Comparison of ENCODE assay signal across 18 cellular contexts in genomic region chr3:122301063-122301462, GRCh38. TPM values are rescaled to one million over a fixed set of nuclear protein-coding genes. Genes with fewer than 3 reads are reported as not detected.
DNase-seq lines count a peak whose midpoint lies in the region; ATAC-seq and TF ChIP-seq lines count a peak whose summit lies in the region.
"Had no signal": no experiment of that assay in that cellular context is flagged by ENCODE, and none has a peak within 500 bp of the region (broad histone marks: within the 10 kb centered on the region; RNA-seq: fewer than 3 reads in every experiment).

No MANE protein-coding gene starts in this region.

- H3K9me3 ChIP-seq in osteoblast (ENCODE audit: low read depth, low read length) (no peaks in the 10 kb centered on the region), suprapubic skin (no peaks in the 10 kb centered on the region)
- H3K9me3 ChIP-seq: prostate gland had no signal

- no peaks in the 10 kb centered on the region for H4K20me1 ChIP-seq in osteoblast (ENCODE audit: insufficient read depth, low read length)

- H3K27ac ChIP-seq in osteoblast (ENCODE audit: low read depth, low read length) (no peak overlapping the region), suprapubic skin (no peak overlapping the region)
- H3K27ac ChIP-seq: coronary artery, prostate gland, thoracic aorta had no signal

- H3K27me3 ChIP-seq in osteoblast (ENCODE audit: insufficient read depth, low read length) (no peaks in the 10 kb centered on the region), suprapubic skin (no peaks in the 10 kb centered on the region)

- intact Hi-C loops in activated CD4-positive, alpha-beta T cell treated with anti-CD3 and anti-CD28 coated beads, Interleukin-2, amount 10 ng/mL, durations not matched to agents 24 days and 14 days (cut with micrococcal nuclease): no loop called here

- DNase-seq in activated CD4-positive, alpha-beta T cell treated with anti-CD3 and anti-CD28 coated beads, Interleukin-2, amount 10 ng/mL, durations not matched to agents 24 days and 14 days: peak; percentile 48
- no peak for DNase-seq in activated CD4-positive, alpha-beta T cell treated with anti-CD3 and anti-CD28 coated beads, Interleukin-2, amount 50 U/mL, for 4 hours
- DNase-seq in osteoblast (ENCODE audit: insufficient read length, low spot score, missing footprints) (peak; percentile 66), anterior cingulate cortex (lab: John Stamatoyannopoulos, UW) (no peak), suprapubic skin (ENCODE audit: low spot score in 2 of 2) (no peak), NCI-H128 (lab: John Stamatoyannopoulos, UW; ENCODE audit: unreplicated experiment) (no peak)
- DNase-seq: activated T-cell treated with anti-CD3 and anti-CD28 coated beads, Interleukin-2, amount 50 U/mL, for 72 hours; amygdala; CD4-positive, CD25-positive, alpha-beta regulatory T cell; NCI-H1417 treated with DMSO at 0.1 percent for 48 hours; NCI-H510A treated with DMSO at 0.1 percent for 48 hours had no signal

- TF ChIP-seq EP300 in suprapubic skin (IDR thresholded peaks at IDR 0.05): no peak

- H2AFZ ChIP-seq in osteoblast (ENCODE audit: low read length): no peak overlapping the region

- H3K4me2 ChIP-seq in osteoblast (ENCODE audit: insufficient read depth, low read length): no peak overlapping the region

- peaks cover 2% of the 10 kb centered on the region for H3K27me3 Mint-ChIP-seq in activated CD4-positive, alpha-beta T cell treated with anti-CD3 and anti-CD28 coated beads, Interleukin-2, amount 10 ng/mL, durations not matched to agents 24 days and 14 days
- H3K27me3 Mint-ChIP-seq: CD4-positive, CD25-positive, alpha-beta regulatory T cell had no signal

- no peak for TF ChIP-seq CTCF in osteoblast (IDR thresholded peaks at IDR 0.05; ENCODE audit: extremely low read depth, low read depth, low read length)
- no peak for TF ChIP-seq CTCF in suprapubic skin (IDR thresholded peaks at IDR 0.05)

- no peak overlapping the region for H3K4me3 Mint-ChIP-seq in activated CD4-positive, alpha-beta T cell treated with anti-CD3 and anti-CD28 coated beads, Interleukin-2, amount 10 ng/mL, durations not matched to agents 24 days and 14 days
- H3K4me3 Mint-ChIP-seq: activated T-cell treated with anti-CD3 and anti-CD28 coated beads, Interleukin-2, amount 50 U/mL, for 72 hours; CD4-positive, CD25-positive, alpha-beta regulatory T cell had no signal

- H3K4me1 ChIP-seq in osteoblast (ENCODE audit: insufficient read depth, low read length): no peaks in the 10 kb centered on the region
- H3K4me1 ChIP-seq in suprapubic skin: peaks cover 4% of the 10 kb centered on the region
- H3K4me1 ChIP-seq: prostate gland had no signal

- H3K4me3 ChIP-seq in osteoblast (ENCODE audit: insufficient read depth, low read length) (no peak overlapping the region), suprapubic skin (no peak overlapping the region)
- H3K4me3 ChIP-seq: coronary artery, prostate gland, thoracic aorta had no signal

- no peak overlapping the region for H3K27ac Mint-ChIP-seq in activated CD4-positive, alpha-beta T cell treated with anti-CD3 and anti-CD28 coated beads, Interleukin-2, amount 10 ng/mL, durations not matched to agents 24 days and 14 days
- H3K27ac Mint-ChIP-seq: activated T-cell treated with anti-CD3 and anti-CD28 coated beads, Interleukin-2, amount 50 U/mL, for 72 hours; CD4-positive, CD25-positive, alpha-beta regulatory T cell had no signal

- H3K4me1 Mint-ChIP-seq in activated CD4-positive, alpha-beta T cell treated with anti-CD3 and anti-CD28 coated beads, Interleukin-2, amount 10 ng/mL, durations not matched to agents 24 days and 14 days: peaks cover 21% of the 10 kb centered on the region

- H3K79me2 ChIP-seq in osteoblast (ENCODE audit: insufficient read depth, low read length): no peaks in the 10 kb centered on the region

- H3K36me3 Mint-ChIP-seq in activated CD4-positive, alpha-beta T cell treated with anti-CD3 and anti-CD28 coated beads, Interleukin-2, amount 10 ng/mL, durations not matched to agents 24 days and 14 days (ENCODE audit: low read depth): peaks cover 2% of the 10 kb centered on the region
- H3K36me3 Mint-ChIP-seq: CD4-positive, CD25-positive, alpha-beta regulatory T cell had no signal

- no peak for TF ChIP-seq POLR2A in suprapubic skin (IDR thresholded peaks at IDR 0.05)

- H3K9me3 Mint-ChIP-seq in activated CD4-positive, alpha-beta T cell treated with anti-CD3 and anti-CD28 coated beads, Interleukin-2, amount 10 ng/mL, durations not matched to agents 24 days and 14 days: no peaks in the 10 kb centered on the region

- peak; percentile 43 for ATAC-seq in HG02759 (IDR thresholded peaks at IDR 0.05; ENCODE audit: unreplicated experiment)
- ATAC-seq in HG03520 (IDR thresholded peaks at IDR 0.05; ENCODE audit: unreplicated experiment): peak; percentile 59
- ATAC-seq: activated T-cell treated with anti-CD3 and anti-CD28 coated beads, Interleukin-2, amount 50 U/mL, for 72 hours; esophagus mucosa had no signal

- no peaks in the 10 kb centered on the region for H3K36me3 ChIP-seq in osteoblast (ENCODE audit: insufficient read depth, low read length)
- no peaks in the 10 kb centered on the region for H3K36me3 ChIP-seq in suprapubic skin
- H3K36me3 ChIP-seq: prostate gland, thoracic aorta had no signal

RNA-seq across cellular contexts. Expression of gene CSTA, which starts 24.0 kb away (rescaled TPM):
- total RNA-seq in activated CD4-positive, alpha-beta T cell treated with anti-CD3 and anti-CD28 coated beads, Interleukin-2, amount 10 ng/mL, durations not matched to agents 24 days and 14 days: not detected in 2 replicates
- 18.1 and 18.3 TPM in 2 replicates for total RNA-seq in osteoblast
- total RNA-seq in suprapubic skin: 100 to 1,000 TPM in 3 of 4 donors, 10 to 100 TPM in 1; 22.4 to 253 (median 192) TPM
- total RNA-seq: A172; CD4-positive, CD25-positive, alpha-beta regulatory T cell had no signal

Comparison
In these comparisons a context has a peak if more than half of its experiments do, and no peak if none do; other contexts are left out.
1. DNase-seq: peak in activated CD4-positive, alpha-beta T cell treated with anti-CD3 and anti-CD28 coated beads, Interleukin-2, amount 10 ng/mL, durations not matched to agents 24 days and 14 days (single experiment) and osteoblast (single experiment); none in activated CD4-positive, alpha-beta T cell treated with anti-CD3 and anti-CD28 coated beads, Interleukin-2, amount 50 U/mL, for 4 hours (0 of 2), anterior cingulate cortex (0 of 58), suprapubic skin (0 of 2) and NCI-H128 (single experiment).
2. RNA of gene CSTA, which starts 24.0 kb away (total RNA-seq): 22.4 to 253 TPM in suprapubic skin and 18.1 to 18.3 TPM in osteoblast; not detected in activated CD4-positive, alpha-beta T cell treated with anti-CD3 and anti-CD28 coated beads, Interleukin-2, amount 10 ng/mL, durations not matched to agents 24 days and 14 days; every median in the first group is over 10 times any median in the second.